In genomic region chr14:24858684-24859083, GRCh38 we compare ENCODE assay signal across 1 cellular context.
TF ChIP-seq lines count a peak whose summit lies in the region.

No MANE protein-coding gene starts in this region.

TF ChIP-seq in GM23338, 12 proteins besides CTCF, POLR2A, EP300 and RAD21 (continued from another document):
- TF ChIP-seq ZNF114 (CRISPR knock-in tag; IDR thresholded peaks at IDR 0.05) (no peak), POLR2AphosphoS5 (IDR thresholded peaks at IDR 0.05; ENCODE audit: low read depth) (no peak), EZH2 (IDR thresholded peaks at IDR 0.05; ENCODE audit: low read depth, unreplicated experiment) (no peak), JUNB (IDR thresholded peaks at IDR 0.05; ENCODE audit: unreplicated experiment) (no peak), ZNF331 (CRISPR knock-in tag; IDR thresholded peaks at IDR 0.05; ENCODE audit: low read depth) (no peak), REST (IDR thresholded peaks at IDR 0.05; ENCODE audit: unreplicated experiment) (no peak), STAT1 (IDR thresholded peaks at IDR 0.05; ENCODE audit: unreplicated experiment) (no peak), ETS1 (IDR thresholded peaks at IDR 0.05) (no peak), NANOG (IDR thresholded peaks at IDR 0.05; ENCODE audit: borderline replicate concordance) (no peak), EZH2phosphoT487 (IDR thresholded peaks at IDR 0.05; ENCODE audit: unreplicated experiment) (no peak)
